In genomic region chr16:56460101-56460500, GRCh38 we compare ENCODE assay signal across 16 cellular contexts.
"Had no signal": no experiment of that assay in that cellular context is flagged by ENCODE, and none has a peak within 500 bp of the region (broad histone marks: within the 10 kb centered on the region; RNA-seq: fewer than 3 reads in every experiment).

No MANE protein-coding gene starts in this region.

- DNase-seq: activated effector memory CD4-positive, alpha-beta T cell treated with anti-CD3 and anti-CD28 coated beads, Interleukin-2, amount 50 U/mL, for 16 hours; amniotic stem cell; esophagus squamous epithelium; left ventricle myocardium superior; mesendoderm; nephron progenitor cell; ovary; stimulated activated CD4-positive, alpha-beta T cell treated with anti-CD3 and anti-CD28 coated beads, Interleukin-15, amount 100 ng/mL, for 24 hours; stimulated activated CD4-positive, alpha-beta T cell treated with anti-CD3 and anti-CD28 coated beads, Interleukin-4, amount 100 ng/mL, for 24 hours; stomach; thyroid gland; uterus had no signal

- H3K4me1 Mint-ChIP-seq: nephron progenitor cell had no signal

- H3K27ac ChIP-seq: esophagus squamous epithelium, gastroesophageal sphincter, hepatocyte, ovary, stomach, thyroid gland, uterus had no signal

- H3K27ac Mint-ChIP-seq: activated naive CD4-positive, alpha-beta T cell treated with anti-CD3 and anti-CD28 coated beads, Interleukin-2, amount 50 U/mL, for 72 hours; nephron progenitor cell; T-helper 1 cell treated with Interleukin-12 subunit alpha and Interleukin-12 subunit beta and Interleukin-4 antibody, amounts not matched to agents 30 μg/mL and 1 μg/mL, for 36 hours had no signal

- H3K4me3 Mint-ChIP-seq: nephron progenitor cell; T-helper 1 cell treated with Interleukin-12 subunit alpha and Interleukin-12 subunit beta and Interleukin-4 antibody, amounts not matched to agents 30 μg/mL and 1 μg/mL, for 36 hours had no signal

- H3K9me3 Mint-ChIP-seq: activated naive CD4-positive, alpha-beta T cell treated with anti-CD3 and anti-CD28 coated beads, Interleukin-2, amount 50 U/mL, for 72 hours; nephron progenitor cell; T-helper 1 cell treated with Interleukin-12 subunit alpha and Interleukin-12 subunit beta and Interleukin-4 antibody, amounts not matched to agents 30 μg/mL and 1 μg/mL, for 36 hours had no signal
